3 cellular contexts compared by ENCODE assay signal in genomic region chr1:60350531-60350930, GRCh38.
"Had no signal": no experiment of that assay in that cellular context is flagged by ENCODE, and none has a peak within 500 bp of the region (broad histone marks: within the 10 kb centered on the region; RNA-seq: fewer than 3 reads in every experiment).

No MANE protein-coding gene starts in this region.

- H3K4me3 ChIP-seq: GM12878 had no signal

- DNase-seq: GDM1, GF-D8 had no signal
